Comparison of ENCODE assay signal across 18 cellular contexts in the genomic region with DNA sequence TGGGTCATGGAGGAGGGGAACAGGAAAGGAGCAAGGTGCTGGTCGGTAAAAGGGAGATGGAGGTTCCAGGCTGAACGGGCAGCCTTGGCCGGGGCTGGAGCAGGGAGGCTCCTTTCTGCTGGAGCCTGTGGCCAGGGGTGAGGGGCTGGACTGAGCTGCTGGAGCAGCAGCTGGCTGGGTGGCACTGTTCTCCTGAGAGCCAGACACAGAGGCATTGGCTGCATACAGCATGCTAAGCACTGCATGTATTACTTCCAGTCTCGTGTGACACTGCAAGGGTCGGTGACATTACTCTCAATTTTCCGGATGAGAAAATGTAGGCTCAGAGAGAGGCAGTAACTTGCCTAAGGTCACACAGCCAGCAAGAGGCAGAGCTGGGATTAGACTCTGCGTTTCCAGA. TPM values are rescaled to one million over a fixed set of nuclear protein-coding genes. Genes with fewer than 3 reads are reported as not detected.
DNase-seq lines count a peak whose midpoint lies in the region; ATAC-seq and TF ChIP-seq lines count a peak whose summit lies in the region.
"Had no signal": no experiment of that assay in that cellular context is flagged by ENCODE, and none has a peak within 500 bp of the region (broad histone marks: within the 10 kb centered on the region; RNA-seq: fewer than 3 reads in every experiment).

No MANE protein-coding gene starts in this region.

- H3K4me1 Mint-ChIP-seq in Caco-2 (ENCODE audit: low read depth, unreplicated experiment) (no peaks in the 10 kb centered on the region), immature natural killer cell (peaks cover 48 to 49% of the 10 kb centered on the region in 2 donors)

- H3K9ac ChIP-seq in BLaER1 treated with 17β-estradiol and CSF1 and Interleukin-3, amounts not matched to agents 10 nM and 100 nM: peak overlapping the region in 3 of 11 experiments; percentile 41 to 58 (median 48); a peak in 2 of 22 replicates

- peak overlapping the region in 9 of 11 experiments; percentile 70 to 93 (median 86); a peak in 15 of 22 replicates for H3K4me2 ChIP-seq in BLaER1 treated with 17β-estradiol and CSF1 and Interleukin-3, amounts not matched to agents 10 nM and 100 nM
- no peak overlapping the region for H3K4me2 ChIP-seq in osteoblast (ENCODE audit: insufficient read depth, low read length)

- H3K27me3 Mint-ChIP-seq in Caco-2 (ENCODE audit: insufficient read depth, unreplicated experiment) (no peaks in the 10 kb centered on the region), immature natural killer cell (ENCODE audit: low read depth in 3 of 3) (peaks cover 2 to 11% (median 10%) of the 10 kb centered on the region in 3 donors)

- peaks cover 33% of the 10 kb centered on the region for H3K36me3 Mint-ChIP-seq in Caco-2 (ENCODE audit: insufficient read depth, unreplicated experiment)
- H3K36me3 Mint-ChIP-seq in immature natural killer cell: peaks cover 4 to 12% (median 4%) of the 10 kb centered on the region in 3 donors

- H3K36me3 ChIP-seq in BLaER1 treated with 17β-estradiol and CSF1 and Interleukin-3, amounts not matched to agents 10 nM and 100 nM: peaks cover 0 to 82% (median 45%) of the 10 kb centered on the region in 11 experiments; a peak in 14 of 22 replicates
- no peaks in the 10 kb centered on the region for H3K36me3 ChIP-seq in Caco-2 (ENCODE audit: control insufficient read depth, insufficient read depth, low read length)
- H3K36me3 ChIP-seq in osteoblast (ENCODE audit: insufficient read depth, low read length): no peaks in the 10 kb centered on the region

- peak overlapping the region; percentile 82 for H3K27ac Mint-ChIP-seq in Caco-2 (ENCODE audit: unreplicated experiment)
- H3K27ac Mint-ChIP-seq in immature natural killer cell: peak overlapping the region in 5 of 6 donors; percentile 3 to 89 (median 83)

- no peak overlapping the region for H3K4me3 Mint-ChIP-seq in Caco-2 (ENCODE audit: unreplicated experiment)
- H3K4me3 Mint-ChIP-seq in immature natural killer cell: peak overlapping the region in 4 of 5 donors; percentile 25 to 63 (median 52)

- CTCF ChIA-PET in Caco-2 (lab: Charles Lee): no interaction called here

- H3K9me3 Mint-ChIP-seq in Caco-2 (ENCODE audit: unreplicated experiment) (peaks cover 12% of the 10 kb centered on the region), immature natural killer cell (peaks cover 0 to 6% (median 4%) of the 10 kb centered on the region in 6 donors)

- H3K9me3 ChIP-seq in BLaER1 treated with 17β-estradiol and CSF1 and Interleukin-3, amounts not matched to agents 10 nM and 100 nM (replicated peaks in 1 of 11): peaks cover 0 to 12% (median 8%) of the 10 kb centered on the region in 11 experiments; a peak in 12 of 22 replicates
- H3K9me3 ChIP-seq in Caco-2 (0 out of 2 replicates have a peak, but pooled peaks cover 6% of the 10 kb centered on the region), osteoblast (ENCODE audit: low read depth, low read length) (no peaks in the 10 kb centered on the region)

- H3K79me2 ChIP-seq in osteoblast (ENCODE audit: insufficient read depth, low read length): no peaks in the 10 kb centered on the region

- H2AFZ ChIP-seq in osteoblast (ENCODE audit: low read length): no peak overlapping the region

- H3K27ac ChIP-seq in BLaER1 treated with 17β-estradiol and CSF1 and Interleukin-3, amounts not matched to agents 10 nM and 100 nM: peak overlapping the region in 7 of 11 experiments; percentile 46 to 75 (median 66); a peak in 12 of 22 replicates
- no peak overlapping the region for H3K27ac ChIP-seq in osteoblast (ENCODE audit: low read depth, low read length)
- H3K27ac ChIP-seq: SK-N-MC had no signal

- intact Hi-C loops in Caco-2 (cut with micrococcal nuclease; ENCODE audit: unreplicated experiment): no loop called here

- peaks cover 0 to 75% (median 12%) of the 10 kb centered on the region in 11 experiments; a peak in 13 of 22 replicates for H4K20me1 ChIP-seq in BLaER1 treated with 17β-estradiol and CSF1 and Interleukin-3, amounts not matched to agents 10 nM and 100 nM
- no peaks in the 10 kb centered on the region for H4K20me1 ChIP-seq in osteoblast (ENCODE audit: insufficient read depth, low read length)

- H3K4me1 ChIP-seq in BLaER1 treated with 17β-estradiol and CSF1 and Interleukin-3, amounts not matched to agents 10 nM and 100 nM: peaks cover 27 to 98% (median 89%) of the 10 kb centered on the region in 10 experiments
- H3K4me1 ChIP-seq in Caco-2: no peaks in the 10 kb centered on the region
- H3K4me1 ChIP-seq in osteoblast (ENCODE audit: insufficient read depth, low read length): no peaks in the 10 kb centered on the region

- no peak overlapping the region for H3K4me3 ChIP-seq in BLaER1 treated with 17β-estradiol and CSF1 and Interleukin-3, amounts not matched to agents 10 nM and 100 nM
- H3K4me3 ChIP-seq in Caco-2 (ENCODE audit: low read depth, low read length) (no peak overlapping the region), osteoblast (ENCODE audit: insufficient read depth, low read length) (no peak overlapping the region)
- H3K4me3 ChIP-seq: GM12878, SK-N-MC had no signal

- no peak for DNase-seq in Caco-2
- DNase-seq in immature natural killer cell: no peak
- peak; percentile 90 for DNase-seq in osteoblast (ENCODE audit: insufficient read length, low spot score, missing footprints)
- no peak for DNase-seq in H4 (ENCODE audit: low spot score)
- DNase-seq in NCI-H2196 (lab: John Stamatoyannopoulos, UW; ENCODE audit: unreplicated experiment): no peak
- DNase-seq: Calu3; EL; HCEC 1CT; NCI-H1092 treated with DMSO at 0.1 percent for 48 hours; NCI-H146; NCI-H2081 treated with DMSO at 0.1 percent for 48 hours; NK-92 treated with Interleukin-12 subunit alpha and Interleukin-12 subunit beta, amount 100 ng/mL, for 24 hours had no signal

- H3K27me3 ChIP-seq in BLaER1 treated with 17β-estradiol and CSF1 and Interleukin-3, amounts not matched to agents 10 nM and 100 nM: 0 out of 22 replicates have a peak, but pooled peaks cover 0 to 4% (median 0%) of the 10 kb centered on the region in 11 experiments
- H3K27me3 ChIP-seq in Caco-2 (replicated peaks; ENCODE audit: control insufficient read depth, insufficient read depth, low read length) (no peaks in the 10 kb centered on the region), osteoblast (ENCODE audit: insufficient read depth, low read length) (no peaks in the 10 kb centered on the region)

- no TSS peak for BruUV-seq in Caco-2 (replicated peaks; lab: Mats Ljungman, UMichigan)

- no peak for ATAC-seq in HG03460 (IDR thresholded peaks at IDR 0.05; ENCODE audit: unreplicated experiment)
- ATAC-seq: GM12878, Right ventricle myocardium inferior had no signal

- TF ChIP-seq CTCF in Caco-2 (IDR thresholded peaks at IDR 0.05; ENCODE audit: insufficient read depth in 1 of 2, low read depth in 1 of 2, low read length in 1 of 2, severe bottlenecking in 1 of 2, unreplicated experiment in 1 of 2): no peak
- no peak for TF ChIP-seq CTCF in osteoblast (IDR thresholded peaks at IDR 0.05; ENCODE audit: extremely low read depth, low read depth, low read length)

- POLR2A ChIA-PET in Caco-2 (lab: Charles Lee): no interaction called here

RNA-seq across cellular contexts. Expression of gene RGMA, which starts 42.3 kb away (rescaled TPM):
- total RNA-seq in Caco-2 (2022): 4.4 and 4.5 TPM in 2 replicates
- polyA plus RNA-seq in immature natural killer cell: not detected
- 2.5 and 3.2 TPM in 2 replicates for total RNA-seq in osteoblast
- 0.29 and 0.72 TPM in 2 replicates for total RNA-seq in H4 (2014; rRNA removed; shearing (Covaris generic))
- total RNA-seq: GM12878, LHCN-M2 had no signal
- polyA plus RNA-seq: GM12878 had no signal
